26 cellular contexts compared by ENCODE assay signal in genomic region chr1:213295860-213296259, GRCh38.
"Had no signal": no experiment of that assay in that cellular context is flagged by ENCODE, and none has a peak within 500 bp of the region (broad histone marks: within the 10 kb centered on the region; RNA-seq: fewer than 3 reads in every experiment).

No MANE protein-coding gene starts in this region.

- DNase-seq: islet precursor cell; left ventricle myocardium inferior; naive thymus-derived CD4-positive, alpha-beta T cell; nucleus accumbens; pancreas; posterior cingulate gyrus; retina; right cardiac atrium; sigmoid colon; stimulated activated CD4-positive, alpha-beta T cell treated with anti-CD3 and anti-CD28 coated beads, Interleukin-1b, Interleukin-23, amount 100 ng/mL, for 48 hours; stimulated activated CD4-positive, alpha-beta T cell treated with anti-CD3 and anti-CD28 coated beads, Interleukin-2, amount 100 ng/mL, for 48 hours; stimulated activated CD4-positive, alpha-beta T cell treated with anti-CD3 and anti-CD28 coated beads, Interleukin-4, amount 100 ng/mL, for 4 hours; stimulated activated CD8-positive, alpha-beta memory T cell treated with anti-CD3 and anti-CD28 coated beads, Interleukin-4, amount 100 ng/mL, for 48 hours; stimulated activated naive CD4-positive, alpha-beta T cell treated with Interleukin-2 at 50 U/mL for 16 hours; stimulated activated naive CD8-positive, alpha-beta T cell treated with anti-CD3 and anti-CD28 coated beads, Interleukin-15, amount 100 ng/mL, for 72 hours; substantia nigra; uterus had no signal

- H3K27me3 Mint-ChIP-seq: natural killer cell treated with Interleukin-12 subunit alpha and Interleukin-12 subunit beta and Interleukin-15 and Interleukin-18, amount 100 ng/mL, for 72 hours; stimulated activated memory B cell treated with anti-CD40 and anti-IgM and Interleukin-4, amounts not matched to agents 10 μg/mL and 1 μg/mL and 100 μg/mL, for 72 hours; stimulated activated naive CD8-positive, alpha-beta T cell treated with anti-CD3 and anti-CD28 coated beads, Interleukin-15, amount 100 ng/mL, for 72 hours; type B pancreatic cell had no signal

- H3K4me3 Mint-ChIP-seq: mesothelial cell of epicardium; naive thymus-derived CD4-positive, alpha-beta T cell; natural killer cell treated with Interleukin-12 subunit alpha and Interleukin-12 subunit beta and Interleukin-15 and Interleukin-18, amount 100 ng/mL, for 72 hours; neural crest cell; stimulated activated memory B cell treated with anti-CD40 and anti-IgM and Interleukin-4, amounts not matched to agents 10 μg/mL and 1 μg/mL and 100 μg/mL, for 72 hours; stimulated activated naive CD8-positive, alpha-beta T cell treated with anti-CD3 and anti-CD28 coated beads, Interleukin-15, amount 100 ng/mL, for 72 hours; type B pancreatic cell had no signal

- H3K27ac ChIP-seq: left ventricle myocardium inferior, pancreas, prostate gland, sigmoid colon, tibial nerve, uterus had no signal

- H3K4me3 ChIP-seq: left ventricle myocardium inferior, lung, pancreas, prostate gland, sigmoid colon, smooth muscle cell, tibial nerve, uterus had no signal

- FAIRE-seq: pancreas had no signal

- H3K36me3 ChIP-seq: pancreas, prostate gland, sigmoid colon, uterus had no signal

- H3K4me2 ChIP-seq: smooth muscle cell had no signal

- H3K27me3 ChIP-seq: pancreas, sigmoid colon, tibial nerve, uterus had no signal

- H3K9me3 Mint-ChIP-seq: type B pancreatic cell had no signal

- H3K4me1 ChIP-seq: left ventricle myocardium inferior, pancreas, prostate gland, sigmoid colon, tibial nerve, uterus had no signal

- H3K27ac Mint-ChIP-seq: mesothelial cell of epicardium; naive thymus-derived CD4-positive, alpha-beta T cell; natural killer cell treated with Interleukin-12 subunit alpha and Interleukin-12 subunit beta and Interleukin-15 and Interleukin-18, amount 100 ng/mL, for 72 hours; stimulated activated memory B cell treated with anti-CD40 and anti-IgM and Interleukin-4, amounts not matched to agents 10 μg/mL and 1 μg/mL and 100 μg/mL, for 72 hours; stimulated activated naive CD8-positive, alpha-beta T cell treated with anti-CD3 and anti-CD28 coated beads, Interleukin-15, amount 100 ng/mL, for 72 hours; type B pancreatic cell had no signal

- H3K4me1 Mint-ChIP-seq: naive thymus-derived CD4-positive, alpha-beta T cell; neural crest cell; stimulated activated memory B cell treated with anti-CD40 and anti-IgM and Interleukin-4, amounts not matched to agents 10 μg/mL and 1 μg/mL and 100 μg/mL, for 72 hours; stimulated activated naive CD8-positive, alpha-beta T cell treated with anti-CD3 and anti-CD28 coated beads, Interleukin-15, amount 100 ng/mL, for 72 hours had no signal

- H3K9me3 ChIP-seq: pancreas, prostate gland, uterus had no signal

- ATAC-seq: naive thymus-derived CD4-positive, alpha-beta T cell; natural killer cell treated with Interleukin-12 subunit alpha and Interleukin-12 subunit beta and Interleukin-15 and Interleukin-18, amount 100 ng/mL, for 72 hours; pancreas; right cardiac atrium; stimulated activated memory B cell treated with anti-CD40 and anti-IgM and Interleukin-4, amounts not matched to agents 10 μg/mL and 1 μg/mL and 100 μg/mL, for 72 hours; stimulated activated naive CD8-positive, alpha-beta T cell treated with anti-CD3 and anti-CD28 coated beads, Interleukin-15, amount 100 ng/mL, for 72 hours had no signal
